19 cellular contexts compared by ENCODE assay signal in genomic region chr3:76497636-76498035, GRCh38.
DNase-seq lines count a peak whose midpoint lies in the region; ATAC-seq and TF ChIP-seq lines count a peak whose summit lies in the region.
"Had no signal": no experiment of that assay in that cellular context is flagged by ENCODE, and none has a peak within 500 bp of the region (broad histone marks: within the 10 kb centered on the region; RNA-seq: fewer than 3 reads in every experiment).

No MANE protein-coding gene starts in this region.

- H2BK20ac ChIP-seq in H9 (ENCODE audit: low read depth, low read length, poor library complexity, severe bottlenecking), result no peak overlapping the region

- no peak overlapping the region for H3K18ac ChIP-seq in H9 (ENCODE audit: insufficient read length, low read depth, low read length)

- H3K79me1 ChIP-seq in H9 (ENCODE audit: insufficient read depth, low read depth, low read length, poor library complexity, severe bottlenecking), result no peaks in the 10 kb centered on the region

- no CpG with 5 or more reads among the region's 3 CpGs for WGBS in H9 (ENCODE audit: extremely low coverage, insufficient read length, low lambda C conversion rate)

- no peak overlapping the region for H4K5ac ChIP-seq in H9 (ENCODE audit: insufficient read length, low read depth, low read length)

- peaks cover 3 to 14% (median 4%) of the 10 kb centered on the region in 3 experiments; a peak in 6 of 7 replicates for H3K36me3 Mint-ChIP-seq in H9 (ENCODE audit: insufficient read depth in 1 of 3, low read depth in 3 of 3)

- H3K23ac ChIP-seq in H9 (ENCODE audit: insufficient read length, low read depth, low read length), result no peak overlapping the region

- no peaks in the 10 kb centered on the region for H3K27me3 Mint-ChIP-seq in H9 (ENCODE audit: low read depth)

- peak; percentile 77 for DNase-seq in H9
- peak; percentile 6 for DNase-seq in adipocyte (ENCODE audit: low read depth)
- DNase-seq in iPS DF 4.7 (ENCODE audit: extremely low read depth, low spot score), result peak; percentile 25
- no peak for DNase-seq in NK-92 treated with Interleukin-12 subunit alpha and Interleukin-12 subunit beta, amount 100 ng/mL, for 24 hours (lab: John Stamatoyannopoulos, UW)
- DNase-seq: activated CD8-positive, alpha-beta T cell treated with anti-CD3 and anti-CD28 coated beads, Interleukin-2, amount 10 ng/mL, durations not matched to agents 7 days and 5 days; Calu3; effector CD4-positive, alpha-beta T cell; GOT3; left lung; natural killer cell; NCI-H2171 treated with DMSO at 0.1 percent for 48 hours; sigmoid colon; stimulated activated naive CD4-positive, alpha-beta T cell; uterus had no signal

- no peaks in the 10 kb centered on the region; a peak in 2 of 5 replicates for H3K9me3 Mint-ChIP-seq in H9

- H3K14ac ChIP-seq in H9 (ENCODE audit: insufficient read depth, low read length), result no peak overlapping the region

- no peaks in the 10 kb centered on the region for H3K27me3 ChIP-seq in H9 (ENCODE audit: insufficient read depth, low read length)
- H3K27me3 ChIP-seq in adipocyte (replicated peaks; ENCODE audit: control insufficient read depth, insufficient read depth, low read length), result no peaks in the 10 kb centered on the region
- H3K27me3 ChIP-seq: gastroesophageal sphincter, left lung, sigmoid colon, SJSA1, uterus had no signal

- H3K27ac Mint-ChIP-seq in H9, result peak overlapping the region; percentile 57 to 98 (median 67); a peak in 5 of 7 replicates
- H3K27ac Mint-ChIP-seq: activated CD8-positive, alpha-beta T cell treated with anti-CD3 and anti-CD28 coated beads, Interleukin-2, amount 10 ng/mL, durations not matched to agents 7 days and 5 days; natural killer cell had no signal

- H3K23me2 ChIP-seq in H9 (ENCODE audit: insufficient read length, low read depth, low read length, poor library complexity, severe bottlenecking), result no peaks in the 10 kb centered on the region

- no peak overlapping the region for H2AFZ ChIP-seq in H9 (ENCODE audit: low read length)

- no peak overlapping the region for H3T11ph ChIP-seq in H9 (ENCODE audit: low read length)

- H2AK5ac ChIP-seq in H9 (ENCODE audit: insufficient read length, low read length), result no peak overlapping the region

- no peak overlapping the region for H2BK120ac ChIP-seq in H9 (ENCODE audit: low read depth, low read length, poor library complexity, severe bottlenecking)

- no peak overlapping the region for H3K27ac ChIP-seq in H9 (ENCODE audit: insufficient read length, low read depth, low read length)
- H3K27ac ChIP-seq: gastroesophageal sphincter, left lung, sigmoid colon, SJSA1, uterus had no signal

- no peak overlapping the region for H3K56ac ChIP-seq in H9 (ENCODE audit: insufficient read length, low read depth, low read length)

- H4K20me1 ChIP-seq in H9 (ENCODE audit: control insufficient read depth, insufficient read depth, insufficient read length), result no peaks in the 10 kb centered on the region

- no peak overlapping the region for H3K4me3 Mint-ChIP-seq in H9
- H3K4me3 Mint-ChIP-seq: activated CD8-positive, alpha-beta T cell treated with anti-CD3 and anti-CD28 coated beads, Interleukin-2, amount 10 ng/mL, durations not matched to agents 7 days and 5 days; natural killer cell had no signal

- ATAC-seq in HG02623 (IDR thresholded peaks at IDR 0.05; ENCODE audit: unreplicated experiment) (no peak), GM21447 (IDR thresholded peaks at IDR 0.05; ENCODE audit: unreplicated experiment) (no peak), HG02798 (IDR thresholded peaks at IDR 0.05; ENCODE audit: poor library complexity, unreplicated experiment) (no peak)
- ATAC-seq: activated CD8-positive, alpha-beta T cell treated with anti-CD3 and anti-CD28 coated beads, Interleukin-2, amount 10 ng/mL, durations not matched to agents 7 days and 5 days; gastroesophageal sphincter; left lung; natural killer cell had no signal

- H3K36me3 ChIP-seq in adipocyte (ENCODE audit: control insufficient read depth, insufficient read depth, low read length, severe bottlenecking), result no peaks in the 10 kb centered on the region
- H3K36me3 ChIP-seq: gastroesophageal sphincter, left lung, sigmoid colon, SJSA1, uterus had no signal

- no peak overlapping the region for H3K4me3 ChIP-seq in adipocyte (ENCODE audit: low read length)
- H3K4me3 ChIP-seq: gastroesophageal sphincter, left lung, sigmoid colon, SJSA1, uterus had no signal

- peaks cover 5 to 15% of the 10 kb centered on the region in 2 experiments for H3K4me1 Mint-ChIP-seq in H9
- H3K4me1 Mint-ChIP-seq: natural killer cell had no signal

- H3K4me2 ChIP-seq in H9 (ENCODE audit: insufficient read depth, insufficient read length, low read length), result no peak overlapping the region

- H2BK15ac ChIP-seq in H9 (ENCODE audit: low read depth, low read length), result no peak overlapping the region

- H3K9ac ChIP-seq in H9 (ENCODE audit: extremely low read depth, insufficient read length, low read length) (no peak overlapping the region), adipocyte (ENCODE audit: low read length) (no peak overlapping the region)

- no peak overlapping the region for H4K8ac ChIP-seq in H9 (replicated peaks; ENCODE audit: insufficient read length, low read depth, low read length)

- H4K91ac ChIP-seq in H9 (ENCODE audit: insufficient read length, low read depth, low read length), result no peak overlapping the region

- no peak overlapping the region for H2BK12ac ChIP-seq in H9 (ENCODE audit: insufficient read length, low read depth, low read length)

- H3K4me1 ChIP-seq in H9 (ENCODE audit: insufficient read depth, low read length) (no peaks in the 10 kb centered on the region; the same call in 1 of the 2 replicates), adipocyte (ENCODE audit: control insufficient read depth, insufficient read depth, low read length) (peaks cover 5% of the 10 kb centered on the region)
- H3K4me1 ChIP-seq: gastroesophageal sphincter, left lung, sigmoid colon, SJSA1, uterus had no signal

- H2BK5ac ChIP-seq in H9 (ENCODE audit: insufficient read length, low read length), result no peak overlapping the region

- no peaks in the 10 kb centered on the region for H3K9me3 ChIP-seq in H9 (ENCODE audit: control insufficient read depth, low read depth, low read length)
- no peaks in the 10 kb centered on the region for H3K9me3 ChIP-seq in adipocyte (ENCODE audit: control insufficient read depth, low read length)
- H3K9me3 ChIP-seq: sigmoid colon, SJSA1, uterus had no signal

- no peak overlapping the region for H3K4ac ChIP-seq in H9 (ENCODE audit: low read depth, low read length)

- no peaks in the 10 kb centered on the region for H3K79me2 ChIP-seq in H9 (ENCODE audit: insufficient read depth, low read length)

- no peak for TF ChIP-seq CTCF in H9 (conservative IDR thresholded peaks at IDR 0.05)
